9 cellular contexts compared by ENCODE assay signal in the genomic region with DNA sequence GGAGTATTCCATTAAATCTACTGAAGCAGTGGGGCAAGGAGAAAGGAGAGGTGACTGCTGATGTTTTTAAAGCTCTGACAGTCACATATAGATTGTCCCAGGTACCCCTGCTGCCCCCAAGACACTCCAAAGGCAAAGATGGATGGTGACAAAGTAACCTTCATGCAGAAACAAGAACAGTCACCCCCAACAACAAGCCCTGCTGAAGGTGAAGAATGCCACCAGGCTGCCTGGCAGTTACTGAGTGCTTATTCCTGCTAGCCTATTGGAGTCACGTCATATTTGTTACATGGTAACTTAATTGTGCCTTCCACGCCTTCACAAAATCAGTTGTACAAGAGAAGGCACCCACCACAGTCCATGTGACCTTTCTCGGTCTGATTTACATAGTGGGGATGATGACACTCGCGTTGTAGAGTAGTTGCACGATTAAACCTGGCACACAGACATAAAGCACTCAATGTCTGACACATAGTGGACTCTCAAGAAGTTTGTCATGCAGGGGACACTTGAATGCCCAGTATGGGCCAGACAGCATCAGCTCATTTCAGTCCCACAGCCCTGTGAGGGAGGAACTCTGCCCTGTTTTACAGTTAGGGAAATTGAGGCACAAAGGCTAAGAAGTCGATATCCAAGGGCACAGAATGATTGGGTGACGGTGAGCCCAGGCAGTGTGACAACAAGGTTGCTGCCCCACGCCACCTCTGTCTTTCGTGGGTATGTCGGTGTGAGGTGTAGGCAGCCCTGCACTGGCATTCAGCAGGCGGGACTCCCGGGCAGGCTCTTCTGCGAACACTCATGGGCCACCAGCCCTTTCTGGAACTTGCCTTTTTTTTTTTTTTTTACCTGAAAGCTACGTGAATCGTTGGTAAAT.
DNase-seq lines count a peak whose midpoint lies in the region; ATAC-seq, FAIRE-seq and TF ChIP-seq lines count a peak whose summit lies in the region.
"Had no signal": no experiment of that assay in that cellular context is flagged by ENCODE, and none has a peak within 500 bp of the region (broad histone marks: within the 10 kb centered on the region; RNA-seq: fewer than 3 reads in every experiment).

No MANE protein-coding gene starts in this region.

- no peaks in the 10 kb centered on the region for H3K36me3 Mint-ChIP-seq in central memory CD8-positive, alpha-beta T cell (ENCODE audit: insufficient read depth)

- H3K27ac Mint-ChIP-seq in central memory CD8-positive, alpha-beta T cell (ENCODE audit: low read depth) = no peak overlapping the region
- H3K27ac Mint-ChIP-seq in stimulated activated naive CD8-positive, alpha-beta T cell treated with anti-CD3 and anti-CD28 coated beads, Interleukin-15, amount 100 ng/mL, for 72 hours = peak overlapping the region; percentile 75 to 86

- no peak for FAIRE-seq in small intestine (lab: Jason Lieb, UNC)

- peak overlapping the region; percentile 82 for H3K4me2 ChIP-seq in OCI-LY3 (ENCODE audit: low read length)

- in situ Hi-C loops in brain microvascular endothelial cell (cut with HindIII; ENCODE audit: low pct_ligation_motif_present, low sequenced_read_pairs) = no loop called here

- peak overlapping the region; percentile 63 for H3K4me3 Mint-ChIP-seq in central memory CD8-positive, alpha-beta T cell
- H3K4me3 Mint-ChIP-seq in stimulated activated naive CD8-positive, alpha-beta T cell treated with anti-CD3 and anti-CD28 coated beads, Interleukin-15, amount 100 ng/mL, for 72 hours = peak overlapping the region; percentile 44 to 73

- peaks cover 37% of the 10 kb centered on the region for H4K20me1 ChIP-seq in OCI-LY3 (ENCODE audit: insufficient read depth, low read length)

- ATAC-seq in central memory CD8-positive, alpha-beta T cell (replicated peaks; ENCODE audit: extremely low read depth, poor library complexity, severe bottlenecking) = no peak
- ATAC-seq in stimulated activated naive CD8-positive, alpha-beta T cell treated with anti-CD3 and anti-CD28 coated beads, Interleukin-15, amount 100 ng/mL, for 72 hours = peak; percentile 85

- no peaks in the 10 kb centered on the region for H3K27me3 Mint-ChIP-seq in central memory CD8-positive, alpha-beta T cell
- no peaks in the 10 kb centered on the region for H3K27me3 Mint-ChIP-seq in stimulated activated naive CD8-positive, alpha-beta T cell treated with anti-CD3 and anti-CD28 coated beads, Interleukin-15, amount 100 ng/mL, for 72 hours

- peaks cover 21% of the 10 kb centered on the region for H3K4me1 Mint-ChIP-seq in central memory CD8-positive, alpha-beta T cell
- peaks cover 42% of the 10 kb centered on the region for H3K4me1 Mint-ChIP-seq in stimulated activated naive CD8-positive, alpha-beta T cell treated with anti-CD3 and anti-CD28 coated beads, Interleukin-15, amount 100 ng/mL, for 72 hours

- H3K9ac ChIP-seq in OCI-LY3 (ENCODE audit: low read length) = peak overlapping the region; percentile 5; the same call in 1 of the 2 replicates

- TF ChIP-seq CTCF in left ventricle myocardium inferior (IDR thresholded peaks at IDR 0.05; ENCODE audit: borderline replicate concordance) (no peak), right atrium auricular region (IDR thresholded peaks at IDR 0.05) (no peak), OCI-LY3 (IDR thresholded peaks at IDR 0.05; ENCODE audit: low read depth, low read length) (no peak), brain microvascular endothelial cell (IDR thresholded peaks at IDR 0.05; ENCODE audit: low read depth, low read length, missing control alignments) (no peak), tibial artery (IDR thresholded peaks at IDR 0.05) (no peak)

- H3K9me3 ChIP-seq in left ventricle myocardium inferior (replicated peaks) (no peaks in the 10 kb centered on the region), right atrium auricular region (no peaks in the 10 kb centered on the region), OCI-LY3 (ENCODE audit: insufficient read depth, low read length) (no peaks in the 10 kb centered on the region), small intestine (ENCODE audit: control insufficient read depth, low read depth) (no peaks in the 10 kb centered on the region), tibial artery (no peaks in the 10 kb centered on the region)
- H3K9me3 ChIP-seq: heart right ventricle had no signal

- 72 to 76% (median 76%) methylated on average over 16 of the region's 16 CpGs for WGBS in small intestine, 3 donors

- H3K36me3 ChIP-seq in left ventricle myocardium inferior = peaks cover 16% of the 10 kb centered on the region
- peaks cover 7% of the 10 kb centered on the region for H3K36me3 ChIP-seq in right atrium auricular region
- H3K36me3 ChIP-seq in OCI-LY3 (replicated peaks; ENCODE audit: low read depth, low read length) = peaks cover 6% of the 10 kb centered on the region
- H3K36me3 ChIP-seq in brain microvascular endothelial cell (replicated peaks) = no peaks in the 10 kb centered on the region
- H3K36me3 ChIP-seq in small intestine (ENCODE audit: control insufficient read depth in 2 of 2, insufficient read depth in 2 of 2, low read length in 2 of 2) = no peaks in the 10 kb centered on the region
- H3K36me3 ChIP-seq in tibial artery = peaks cover 0 to 12% (median 11%) of the 10 kb centered on the region in 3 donors

- DNase-seq in left ventricle myocardium inferior (no peak), right atrium auricular region (ENCODE audit: low spot score) (no peak), brain microvascular endothelial cell (no peak), small intestine (no peak), tibial artery (no peak)
- DNase-seq in central memory CD8-positive, alpha-beta T cell (ENCODE audit: low spot score in 2 of 2) = no peak
- DNase-seq in stimulated activated naive CD8-positive, alpha-beta T cell treated with anti-CD3 and anti-CD28 coated beads, Interleukin-15, amount 100 ng/mL, for 72 hours = peak; percentile 38 to 74

- H3K27ac ChIP-seq in left ventricle myocardium inferior (replicated peaks) (no peak overlapping the region), right atrium auricular region (no peak overlapping the region), OCI-LY3 (ENCODE audit: low read length) (no peak overlapping the region), brain microvascular endothelial cell (no peak overlapping the region), small intestine (ENCODE audit: low read depth in 1 of 2, low read length in 1 of 2) (no peak overlapping the region), tibial artery (no peak overlapping the region)

- H3K27me3 ChIP-seq in left ventricle myocardium inferior (ENCODE audit: low read depth) (no peaks in the 10 kb centered on the region), right atrium auricular region (no peaks in the 10 kb centered on the region), OCI-LY3 (ENCODE audit: low read depth, low read length) (peaks cover 38% of the 10 kb centered on the region), brain microvascular endothelial cell (replicated peaks) (no peaks in the 10 kb centered on the region), small intestine (ENCODE audit: control insufficient read depth in 2 of 2, insufficient read depth in 2 of 2, low read length in 2 of 2) (no peaks in the 10 kb centered on the region), tibial artery (no peaks in the 10 kb centered on the region)
- H3K27me3 ChIP-seq: heart right ventricle had no signal

- H3K4me1 ChIP-seq in left ventricle myocardium inferior (peaks cover 26% of the 10 kb centered on the region), right atrium auricular region (peaks cover 0 to 20% of the 10 kb centered on the region in 2 donors), OCI-LY3 (ENCODE audit: low read length) (peaks cover 51% of the 10 kb centered on the region), small intestine (ENCODE audit: control insufficient read depth in 2 of 2, insufficient read depth in 1 of 2, low read depth in 1 of 2, low read length in 1 of 2) (no peaks in the 10 kb centered on the region), tibial artery (peaks cover 0 to 19% (median 7%) of the 10 kb centered on the region in 4 donors)

- H3K4me3 ChIP-seq in left ventricle myocardium inferior (peak overlapping the region; percentile 17), right atrium auricular region (no peak overlapping the region), OCI-LY3 (ENCODE audit: low read length) (peak overlapping the region; percentile 68), brain microvascular endothelial cell (ENCODE audit: low read depth, low read length) (no peak overlapping the region), small intestine (ENCODE audit: low read depth in 1 of 2, low read length in 2 of 2) (no peak overlapping the region), tibial artery (no peak overlapping the region)

- H3K79me2 ChIP-seq in OCI-LY3 (ENCODE audit: low read length) = no peaks in the 10 kb centered on the region

- intact Hi-C loops in left ventricle myocardium inferior (cut with micrococcal nuclease) = loop anchor here (5.0 to 10.0 kb wide), 2 partner anchors 129 to 397 kb away; a partner anchor contains a TSS
- intact Hi-C loops in tibial artery (cut with DNase I; ENCODE audit: low total_unique reads) = loop anchor here (2.0 to 10.0 kb wide), 4 partner anchors 51 to 401 kb away; a partner anchor contains a TSS

- H3K9me3 Mint-ChIP-seq in central memory CD8-positive, alpha-beta T cell = no peaks in the 10 kb centered on the region
- H3K9me3 Mint-ChIP-seq in stimulated activated naive CD8-positive, alpha-beta T cell treated with anti-CD3 and anti-CD28 coated beads, Interleukin-15, amount 100 ng/mL, for 72 hours = no peaks in the 10 kb centered on the region

- H2AFZ ChIP-seq in OCI-LY3 (ENCODE audit: low read depth, low read length) = no peak overlapping the region

Comparison
In these comparisons a context has a peak if more than half of its experiments do, and no peak if none do; other contexts are left out.
1. H3K4me3 ChIP-seq: peak in left ventricle myocardium inferior (single experiment) and OCI-LY3 (single experiment); none in right atrium auricular region (0 of 2), brain microvascular endothelial cell (single experiment), small intestine (0 of 2) and tibial artery (0 of 2).
2. DNase-seq: peak in stimulated activated naive CD8-positive, alpha-beta T cell treated with anti-CD3 and anti-CD28 coated beads, Interleukin-15, amount 100 ng/mL, for 72 hours (2 of 2); none in left ventricle myocardium inferior (single experiment), right atrium auricular region (single experiment), central memory CD8-positive, alpha-beta T cell (0 of 2), brain microvascular endothelial cell (single experiment), small intestine (single experiment) and tibial artery (0 of 2).